Comparison of ENCODE assay signal across 1 cellular context in the genomic region with DNA sequence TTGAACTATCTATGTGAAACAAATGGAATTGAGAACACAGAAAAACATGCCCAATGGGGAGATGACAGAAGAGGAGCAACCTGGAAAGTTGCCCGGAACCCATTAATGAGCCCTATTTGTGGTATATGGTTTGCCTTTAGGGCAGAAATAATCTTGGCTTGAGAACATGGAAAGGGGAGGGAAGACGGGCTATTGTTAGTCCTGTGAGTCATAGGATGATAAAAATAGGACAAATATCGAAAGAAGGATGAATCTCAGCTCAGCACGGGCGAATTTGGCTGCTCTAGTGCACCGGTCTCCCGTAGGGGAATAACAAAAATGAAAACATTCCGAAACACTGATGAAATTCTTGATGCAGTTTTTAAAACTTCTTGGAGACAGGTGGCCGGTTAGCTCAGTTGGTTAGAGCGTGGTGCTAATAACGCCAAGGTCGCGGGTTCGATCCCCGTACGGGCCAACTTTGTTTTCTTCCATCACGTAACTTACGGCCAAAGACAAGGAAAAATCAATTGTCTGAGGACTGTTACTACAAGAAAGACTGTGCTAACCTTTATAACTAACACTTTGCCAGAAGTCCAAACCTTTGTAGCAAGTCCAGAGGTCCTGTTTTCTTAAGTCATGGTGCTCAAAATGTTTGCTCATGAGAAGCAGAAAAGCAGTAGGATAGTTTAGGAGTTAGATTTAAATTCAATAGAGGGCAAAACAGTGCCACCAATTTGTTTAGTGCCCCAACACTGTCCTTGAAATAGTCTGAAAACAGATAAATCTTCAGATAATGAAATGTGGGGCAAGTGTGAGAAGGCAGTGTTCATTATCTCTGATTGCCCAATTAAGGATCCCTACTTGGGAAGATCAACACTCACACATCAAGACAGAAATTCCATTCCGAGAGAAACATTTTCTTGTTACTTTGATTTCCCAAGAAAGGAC.
TF ChIP-seq lines count a peak whose summit lies in the region.

No MANE protein-coding gene starts in this region.

TF ChIP-seq in K562, 482 proteins besides CTCF, POLR2A, EP300 and RAD21 (continued from another document and continues in another):
- TF ChIP-seq ZBTB40 (IDR thresholded peaks at IDR 0.05) = peak; percentile 78
- no peak for TF ChIP-seq ZBTB40 (CRISPR knock-in tag; IDR thresholded peaks at IDR 0.05)
- TF ChIP-seq, protein P1, sequence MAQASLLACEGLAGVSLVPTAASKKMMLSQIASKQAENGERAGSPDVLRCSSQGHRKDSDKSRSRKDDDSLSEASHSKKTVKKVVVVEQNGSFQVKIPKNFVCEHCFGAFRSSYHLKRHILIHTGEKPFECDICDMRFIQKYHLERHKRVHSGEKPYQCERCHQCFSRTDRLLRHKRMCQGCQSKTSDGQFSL (CRISPR knock-in tag; IDR thresholded peaks at IDR 0.05) = no peak
- TF ChIP-seq, protein P1 (tag; IDR thresholded peaks at IDR 0.05) = no peak
- 0 out of 2 replicates have a peak, but pooled peaks have one; percentile 49 for TF ChIP-seq ZNF584 (CRISPR knock-in tag; IDR thresholded peaks at IDR 0.05; ENCODE audit: low read depth)
- TF ChIP-seq U2AF1 (optimal IDR thresholded peaks at IDR 0.05; ENCODE audit: low read depth, low read length) = no peak
- TF ChIP-seq SOX6 (IDR thresholded peaks at IDR 0.05) = peak; percentile 90
- peak; percentile 85 for TF ChIP-seq PHF21A (IDR thresholded peaks at IDR 0.05; ENCODE audit: borderline replicate concordance, low read depth)
- peak in 1 of 2 experiments; percentile 49; a peak in 1 of 4 replicates for TF ChIP-seq ZNF318 (IDR thresholded peaks at IDR 0.05; ENCODE audit: borderline replicate concordance in 1 of 2, low read depth in 1 of 2)
- TF ChIP-seq MEF2D (tag; conservative IDR thresholded peaks at IDR 0.05; ENCODE audit: low read depth) = peak; percentile 99
- TF ChIP-seq GATAD2B (IDR thresholded peaks at IDR 0.05; ENCODE audit: borderline replicate concordance) = peak; percentile 3
- no peak for TF ChIP-seq ZNF146 (CRISPR knock-in tag; IDR thresholded peaks at IDR 0.05; ENCODE audit: unreplicated experiment)
- TF ChIP-seq ATF1 (CRISPR knock-in tag; IDR thresholded peaks at IDR 0.05) = no peak
- TF ChIP-seq ATF1 (tag; IDR thresholded peaks at IDR 0.05) = 0 out of 2 replicates have a peak, but pooled peaks have one; percentile 30
- TF ChIP-seq KAT7 (CRISPR knock-in tag; IDR thresholded peaks at IDR 0.05; ENCODE audit: borderline replicate concordance) = 0 out of 2 replicates have a peak, but pooled peaks have one; percentile 17
- no peak; the same call in 1 of the 2 replicates for TF ChIP-seq ELF1 (tag; IDR thresholded peaks at IDR 0.05)
- TF ChIP-seq ZNF41 (CRISPR knock-in tag; conservative IDR thresholded peaks at IDR 0.05) = peak; percentile 54; the same call in 1 of the 2 replicates
- TF ChIP-seq MTA1 (IDR thresholded peaks at IDR 0.05; ENCODE audit: borderline replicate concordance) = peak; percentile 57; the same call in 1 of the 2 replicates
- peak; percentile 79 for TF ChIP-seq ATF7 (IDR thresholded peaks at IDR 0.05)
- TF ChIP-seq NFIC (IDR thresholded peaks at IDR 0.05) = peak; percentile 81; the same call in 1 of the 2 replicates
- TF ChIP-seq, protein P2, sequence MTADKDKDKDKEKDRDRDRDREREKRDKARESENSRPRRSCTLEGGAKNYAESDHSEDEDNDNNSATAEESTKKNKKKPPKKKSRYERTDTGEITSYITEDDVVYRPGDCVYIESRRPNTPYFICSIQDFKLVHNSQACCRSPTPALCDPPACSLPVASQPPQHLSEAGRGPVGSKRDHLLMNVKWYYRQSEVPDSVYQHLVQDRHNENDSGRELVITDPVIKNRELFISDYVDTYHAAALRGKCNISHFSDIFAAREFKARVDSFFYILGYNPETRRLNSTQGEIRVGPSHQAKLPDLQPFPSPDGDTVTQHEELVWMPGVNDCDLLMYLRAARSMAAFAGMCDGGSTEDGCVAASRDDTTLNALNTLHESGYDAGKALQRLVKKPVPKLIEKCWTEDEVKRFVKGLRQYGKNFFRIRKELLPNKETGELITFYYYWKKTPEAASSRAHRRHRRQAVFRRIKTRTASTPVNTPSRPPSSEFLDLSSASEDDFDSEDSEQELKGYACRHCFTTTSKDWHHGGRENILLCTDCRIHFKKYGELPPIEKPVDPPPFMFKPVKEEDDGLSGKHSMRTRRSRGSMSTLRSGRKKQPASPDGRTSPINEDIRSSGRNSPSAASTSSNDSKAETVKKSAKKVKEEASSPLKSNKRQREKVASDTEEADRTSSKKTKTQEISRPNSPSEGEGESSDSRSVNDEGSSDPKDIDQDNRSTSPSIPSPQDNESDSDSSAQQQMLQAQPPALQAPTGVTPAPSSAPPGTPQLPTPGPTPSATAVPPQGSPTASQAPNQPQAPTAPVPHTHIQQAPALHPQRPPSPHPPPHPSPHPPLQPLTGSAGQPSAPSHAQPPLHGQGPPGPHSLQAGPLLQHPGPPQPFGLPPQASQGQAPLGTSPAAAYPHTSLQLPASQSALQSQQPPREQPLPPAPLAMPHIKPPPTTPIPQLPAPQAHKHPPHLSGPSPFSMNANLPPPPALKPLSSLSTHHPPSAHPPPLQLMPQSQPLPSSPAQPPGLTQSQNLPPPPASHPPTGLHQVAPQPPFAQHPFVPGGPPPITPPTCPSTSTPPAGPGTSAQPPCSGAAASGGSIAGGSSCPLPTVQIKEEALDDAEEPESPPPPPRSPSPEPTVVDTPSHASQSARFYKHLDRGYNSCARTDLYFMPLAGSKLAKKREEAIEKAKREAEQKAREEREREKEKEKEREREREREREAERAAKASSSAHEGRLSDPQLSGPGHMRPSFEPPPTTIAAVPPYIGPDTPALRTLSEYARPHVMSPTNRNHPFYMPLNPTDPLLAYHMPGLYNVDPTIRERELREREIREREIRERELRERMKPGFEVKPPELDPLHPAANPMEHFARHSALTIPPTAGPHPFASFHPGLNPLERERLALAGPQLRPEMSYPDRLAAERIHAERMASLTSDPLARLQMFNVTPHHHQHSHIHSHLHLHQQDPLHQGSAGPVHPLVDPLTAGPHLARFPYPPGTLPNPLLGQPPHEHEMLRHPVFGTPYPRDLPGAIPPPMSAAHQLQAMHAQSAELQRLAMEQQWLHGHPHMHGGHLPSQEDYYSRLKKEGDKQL (CRISPR knock-in tag; IDR thresholded peaks at IDR 0.05; ENCODE audit: borderline replicate concordance) = no peak
- TF ChIP-seq DMBX1 (CRISPR knock-in tag; IDR thresholded peaks at IDR 0.05; ENCODE audit: borderline replicate concordance) = 0 out of 2 replicates have a peak, but pooled peaks have one; percentile 23
- 0 out of 2 replicates have a peak, but pooled peaks have one; percentile 22 for TF ChIP-seq RFX1 (IDR thresholded peaks at IDR 0.05)
- peak; percentile 26; the same call in 1 of the 2 replicates for TF ChIP-seq RAD51 (IDR thresholded peaks at IDR 0.05; ENCODE audit: borderline replicate concordance, low read depth)
- TF ChIP-seq ZSCAN32 (CRISPR knock-in tag; IDR thresholded peaks at IDR 0.05) = no peak
- no peak for TF ChIP-seq ZNF780A (CRISPR knock-in tag; IDR thresholded peaks at IDR 0.05)
